8 cellular contexts compared by ENCODE assay signal in the genomic region with DNA sequence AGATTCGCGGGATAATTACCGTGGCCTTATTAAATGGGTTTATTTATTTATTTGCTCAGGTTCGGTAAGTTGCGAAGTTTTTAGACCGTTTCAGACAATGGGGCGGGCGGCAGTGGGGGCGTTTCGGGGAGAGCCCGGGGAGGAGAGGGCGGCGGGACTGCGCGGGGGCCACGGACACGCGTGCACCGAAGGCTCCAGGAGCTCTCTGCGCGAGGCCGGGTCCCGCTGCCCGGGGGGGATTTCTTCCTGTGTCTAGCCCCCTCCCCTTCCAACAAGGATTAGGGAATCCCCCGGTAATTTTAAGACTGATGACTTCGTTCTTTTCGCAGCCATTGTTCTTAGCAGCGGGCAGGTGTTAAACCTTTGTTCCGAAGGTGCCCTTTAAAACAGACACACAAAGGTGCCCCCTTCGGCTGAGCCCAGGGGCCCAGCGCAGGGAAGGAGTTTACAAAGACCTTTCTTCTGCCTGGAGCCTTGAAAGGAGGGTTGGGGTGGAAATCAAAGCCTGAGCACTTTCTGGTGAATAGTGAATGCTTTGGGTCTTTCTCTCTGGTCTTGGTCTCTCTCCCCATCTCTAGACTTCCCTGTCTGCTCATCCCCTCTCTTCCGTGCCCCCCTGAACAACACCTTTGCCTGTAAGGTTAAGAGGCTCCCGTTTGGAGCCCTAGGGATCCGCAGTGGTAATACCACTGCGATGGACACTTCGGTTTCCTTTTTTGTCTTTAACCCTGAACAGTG. TPM values are rescaled to one million over a fixed set of nuclear protein-coding genes. Genes with fewer than 3 reads are reported as not detected.
DNase-seq lines count a peak whose midpoint lies in the region; ATAC-seq and TF ChIP-seq lines count a peak whose summit lies in the region.

No MANE protein-coding gene starts in this region.

- H3K27me3 ChIP-seq in esophagus (ENCODE audit: control insufficient read depth in 1 of 2, insufficient read depth in 2 of 2, low read length in 2 of 2) (no peaks in the 10 kb centered on the region), parathyroid adenoma (ENCODE audit: control insufficient read depth, insufficient read depth, low read length) (no peaks in the 10 kb centered on the region)

- POLR2A ChIA-PET in activated CD8-positive, alpha-beta T cell treated with anti-CD3 and anti-CD28 coated beads for 36 hours (lab: Charles Lee): interaction anchor here (0.6 to 0.9 kb wide), 3 partner anchors 12 to 217 kb away, joined by 3 read pairs; no protein-coding TSS in a partner anchor

- peaks cover under 1% of the 10 kb centered on the region for H3K36me3 Mint-ChIP-seq in activated CD8-positive, alpha-beta T cell treated with anti-CD3 and anti-CD28 coated beads for 36 hours (ENCODE audit: low read depth)

- H3K4me1 ChIP-seq in esophagus (ENCODE audit: control insufficient read depth in 2 of 2, insufficient read depth in 2 of 2, low read length in 1 of 2) (peaks cover 2 to 3% of the 10 kb centered on the region in 2 donors), parathyroid adenoma (peaks cover 19% of the 10 kb centered on the region)

- peaks cover 56% of the 10 kb centered on the region for H3K4me1 Mint-ChIP-seq in activated CD8-positive, alpha-beta T cell treated with anti-CD3 and anti-CD28 coated beads for 36 hours (ENCODE audit: low read depth)

- H3K27me3 Mint-ChIP-seq in activated CD8-positive, alpha-beta T cell treated with anti-CD3 and anti-CD28 coated beads for 36 hours: no peaks in the 10 kb centered on the region

- CTCF ChIA-PET in activated CD8-positive, alpha-beta T cell treated with anti-CD3 and anti-CD28 coated beads for 36 hours (lab: Charles Lee): interaction anchor here (3.1 to 4.2 kb wide), 3 partner anchors 212 to 305 kb away, joined by 11 to 27 read pairs (median 26); no protein-coding TSS in a partner anchor

- H3K27ac ChIP-seq in esophagus (ENCODE audit: low read depth in 2 of 2, low read length in 1 of 2) (peak overlapping the region; percentile 81 to 94), parathyroid adenoma (peak overlapping the region; percentile 92)

- peak overlapping the region; percentile 67 for H3K9ac ChIP-seq in parathyroid adenoma

- in situ Hi-C loops in GM13976 (cut with MboI; ENCODE audit: low sequenced_read_pairs, unreplicated experiment): loop anchor here (25.0 kb wide), 1 partner anchor 882 kb away; no protein-coding TSS in a partner anchor

- WGBS in esophagus, 2 donors: 2 to 3% methylated on average over 36 of the region's 36 CpGs

- no peak for TF ChIP-seq CTCF in activated CD8-positive, alpha-beta T cell treated with anti-CD3 and anti-CD28 coated beads for 36 hours (IDR thresholded peaks at IDR 0.05)
- no peak for TF ChIP-seq CTCF in parathyroid adenoma (IDR thresholded peaks at IDR 0.05)
- TF ChIP-seq CTCF in GM13976 (IDR thresholded peaks at IDR 0.05; ENCODE audit: borderline replicate concordance, control extremely low read depth, extremely low read depth, insufficient read depth, missing control alignments): no peak

- intact Hi-C loops in activated CD8-positive, alpha-beta T cell treated with anti-CD3 and anti-CD28 coated beads for 36 hours (cut with micrococcal nuclease): loop anchor here (5.0 kb wide), 4 partner anchors 217 to 427 kb away; no protein-coding TSS in a partner anchor

- peak overlapping the region; percentile 90 for H3K4me2 ChIP-seq in parathyroid adenoma (ENCODE audit: low read length)

- H3K4me3 ChIP-seq in esophagus (ENCODE audit: low read depth in 1 of 2, low read length in 2 of 2) (peak overlapping the region; percentile 72 to 79), parathyroid adenoma (ENCODE audit: low read depth, low read length) (peak overlapping the region; percentile 98)

- no peaks in the 10 kb centered on the region for H3K36me3 ChIP-seq in esophagus (ENCODE audit: control insufficient read depth in 2 of 2, insufficient read depth in 2 of 2, low read length in 1 of 2)
- no peaks in the 10 kb centered on the region for H3K36me3 ChIP-seq in parathyroid adenoma (ENCODE audit: control insufficient read depth, insufficient read depth, low read length)

- no peaks in the 10 kb centered on the region for H3K9me3 Mint-ChIP-seq in activated CD8-positive, alpha-beta T cell treated with anti-CD3 and anti-CD28 coated beads for 36 hours

- peak overlapping the region; percentile 90 for H2AFZ ChIP-seq in parathyroid adenoma

- H3K4me3 Mint-ChIP-seq in activated CD8-positive, alpha-beta T cell treated with anti-CD3 and anti-CD28 coated beads for 36 hours: peak overlapping the region; percentile 96

- ATAC-seq in activated CD8-positive, alpha-beta T cell treated with anti-CD3 and anti-CD28 coated beads for 36 hours: no peak
- no peak for ATAC-seq in HG02970 (IDR thresholded peaks at IDR 0.05; ENCODE audit: low FRiP score, unreplicated experiment)

- H3K79me2 ChIP-seq in parathyroid adenoma: peaks cover 3% of the 10 kb centered on the region

- H3K27ac Mint-ChIP-seq in activated CD8-positive, alpha-beta T cell treated with anti-CD3 and anti-CD28 coated beads for 36 hours: peak overlapping the region; percentile 73

- DNase-seq in activated effector memory CD4-positive, alpha-beta T cell treated with anti-CD3 and anti-CD28 coated beads, Interleukin-2, amount 50 U/mL, for 16 hours: peak; percentile 80
- no peak for DNase-seq in activated effector memory CD4-positive, alpha-beta T cell treated with Interleukin-2 at 50 U/mL for 16 hours
- DNase-seq in activated CD8-positive, alpha-beta T cell treated with anti-CD3 and anti-CD28 coated beads for 36 hours: peak; percentile 46
- DNase-seq in COLO829 (ENCODE audit: low spot score) (no peak), GM13976 (ENCODE audit: low spot score) (no peak)

- no peaks in the 10 kb centered on the region for H3K9me3 ChIP-seq in esophagus (ENCODE audit: control insufficient read depth in 2 of 2, insufficient read depth in 1 of 2, low read depth in 1 of 2, low read length in 1 of 2)
- no peaks in the 10 kb centered on the region for H3K9me3 ChIP-seq in parathyroid adenoma (ENCODE audit: control insufficient read depth, low read length)

RNA-seq across cellular contexts. Expression of a gene that starts 2.1 kb away (rescaled TPM):
- total RNA-seq in activated CD8-positive, alpha-beta T cell treated with anti-CD3 and anti-CD28 coated beads for 36 hours: 10 to 100 TPM in 1 of 2 experiments, 1 to 10 TPM in 1; 9.2 to 11.0 TPM
- polyA plus RNA-seq in esophagus: 10 to 100 TPM; 10.0 to 10.6 TPM

Comparison
In these comparisons a context has a peak if more than half of its experiments do, and no peak if none do; other contexts are left out.
1. DNase-seq: peak in activated effector memory CD4-positive, alpha-beta T cell treated with anti-CD3 and anti-CD28 coated beads, Interleukin-2, amount 50 U/mL, for 16 hours (single experiment) and activated CD8-positive, alpha-beta T cell treated with anti-CD3 and anti-CD28 coated beads for 36 hours (single experiment); none in activated effector memory CD4-positive, alpha-beta T cell treated with Interleukin-2 at 50 U/mL for 16 hours (single experiment), COLO829 (single experiment) and GM13976 (single experiment).